16 cellular contexts compared by ENCODE assay signal in genomic region chr4:140112576-140112975, GRCh38.
"Had no signal": no experiment of that assay in that cellular context is flagged by ENCODE, and none has a peak within 500 bp of the region (broad histone marks: within the 10 kb centered on the region; RNA-seq: fewer than 3 reads in every experiment).

No MANE protein-coding gene starts in this region.

- H3K9me3 Mint-ChIP-seq: activated T-helper 1 cell treated with anti-CD3 and anti-CD28 coated beads, Interleukin-12 subunit alpha, Interleukin-12 subunit beta, Interleukin-2, Interleukin-4 antibody, amounts not matched to agents 30 ng/mL and 10 ng/mL and 1 ng/mL, durations not matched to agents 14 hours and 24 hours and 36 hours; mesothelial cell of epicardium; nephron had no signal

- H3K27ac Mint-ChIP-seq: activated CD4-positive, alpha-beta T cell treated with anti-CD3 and anti-CD28 coated beads for 36 hours; activated naive CD8-positive, alpha-beta T cell; activated T-helper 1 cell treated with anti-CD3 and anti-CD28 coated beads, Interleukin-12 subunit alpha, Interleukin-12 subunit beta, Interleukin-2, Interleukin-4 antibody, amounts not matched to agents 30 ng/mL and 10 ng/mL and 1 ng/mL, durations not matched to agents 14 hours and 24 hours and 36 hours; mesothelial cell of epicardium; nephron had no signal

- DNase-seq: activated CD4-positive, alpha-beta T cell treated with anti-CD3 and anti-CD28 coated beads for 36 hours; activated CD4-positive, alpha-beta T cell treated with anti-CD3 and anti-CD28 coated beads, Interleukin-2, amount 50 U/mL, for 48 hours; activated gamma-delta T cell treated with Interleukin-2 at 50 U/mL for 16 hours; amniotic stem cell; body of pancreas; foreskin keratinocyte; kidney; nucleus accumbens; posterior cingulate gyrus; stimulated activated CD4-positive, alpha-beta T cell treated with anti-CD3 and anti-CD28 coated beads, Interleukin-1b, Interleukin-23, amount 100 ng/mL, for 48 hours; stimulated activated CD8-positive, alpha-beta memory T cell treated with anti-CD3 and anti-CD28 coated beads, Interleukin-4, amount 100 ng/mL, for 48 hours; stimulated activated naive CD4-positive, alpha-beta T cell had no signal

- H3K4me3 Mint-ChIP-seq: activated CD4-positive, alpha-beta T cell treated with anti-CD3 and anti-CD28 coated beads for 36 hours; activated naive CD8-positive, alpha-beta T cell; activated T-helper 1 cell treated with anti-CD3 and anti-CD28 coated beads, Interleukin-12 subunit alpha, Interleukin-12 subunit beta, Interleukin-2, Interleukin-4 antibody, amounts not matched to agents 30 ng/mL and 10 ng/mL and 1 ng/mL, durations not matched to agents 14 hours and 24 hours and 36 hours; mesothelial cell of epicardium; nephron had no signal

- H3K4me3 ChIP-seq: body of pancreas had no signal

- H3K27ac ChIP-seq: body of pancreas, foreskin keratinocyte had no signal

- H3K9me3 ChIP-seq: body of pancreas had no signal

- H3K27me3 Mint-ChIP-seq: activated naive CD8-positive, alpha-beta T cell had no signal

- H3K27me3 ChIP-seq: body of pancreas, foreskin keratinocyte had no signal

- H3K36me3 Mint-ChIP-seq: activated naive CD8-positive, alpha-beta T cell; mesothelial cell of epicardium had no signal

- ATAC-seq: activated CD4-positive, alpha-beta T cell treated with anti-CD3 and anti-CD28 coated beads for 36 hours; body of pancreas; foreskin keratinocyte had no signal
